Comparison of ENCODE assay signal across 9 cellular contexts in genomic region chr3:27728195-27729087, GRCh38. TPM values are rescaled to one million over a fixed set of nuclear protein-coding genes. Genes with fewer than 3 reads are reported as not detected.
A peak's percentile ranks its signal among the peaks of the same experiment; 100 is the strongest.
DNase-seq lines count a peak whose midpoint lies in the region; ATAC-seq and TF ChIP-seq lines count a peak whose summit lies in the region.
"Had no signal": no experiment of that assay in that cellular context is flagged by ENCODE, and none has a peak within 500 bp of the region (broad histone marks: within the 10 kb centered on the region; RNA-seq: fewer than 3 reads in every experiment).

No MANE protein-coding gene starts in this region.

- no peaks in the 10 kb centered on the region for H3K36me3 Mint-ChIP-seq in activated naive CD8-positive, alpha-beta T cell treated with anti-CD3 and anti-CD28 coated beads, Interleukin-2, amount 50 U/mL, for 24 hours (ENCODE audit: low read depth)

- peaks cover 40% of the 10 kb centered on the region for H3K4me1 Mint-ChIP-seq in activated naive CD8-positive, alpha-beta T cell treated with anti-CD3 and anti-CD28 coated beads, Interleukin-2, amount 50 U/mL, for 24 hours

- no CpG with 5 or more reads among the region's 35 CpGs for WGBS in mesendoderm (ENCODE audit: extremely low coverage, insufficient coverage, low lambda C conversion rate)

- H3K4me3 Mint-ChIP-seq in activated naive CD8-positive, alpha-beta T cell treated with anti-CD3 and anti-CD28 coated beads, Interleukin-2, amount 50 U/mL, for 24 hours, result peak overlapping the region; percentile 34

- no peak overlapping the region for H3K27ac Mint-ChIP-seq in activated naive CD8-positive, alpha-beta T cell treated with anti-CD3 and anti-CD28 coated beads, Interleukin-2, amount 50 U/mL, for 24 hours

- peak overlapping the region; percentile 69 for H3K56ac ChIP-seq in mesendoderm (ENCODE audit: low read length)

- H2BK5ac ChIP-seq in mesendoderm (ENCODE audit: low read length), result peak overlapping the region; percentile 52

- peak overlapping the region; percentile 96 for H3K18ac ChIP-seq in mesendoderm (ENCODE audit: low read length)

- peak; percentile 28 for DNase-seq in activated naive CD8-positive, alpha-beta T cell treated with anti-CD3 and anti-CD28 coated beads, Interleukin-2, amount 50 U/mL, for 24 hours
- peak; percentile 95 for DNase-seq in mesendoderm
- no peak for DNase-seq in OCI-LY7 (ENCODE audit: low spot score)
- no peak for DNase-seq in Ammon's horn (ENCODE audit: low spot score)
- DNase-seq in foreskin melanocyte, result no peak
- no peak for DNase-seq in PC-3

- H3K4me3 ChIP-seq in mesendoderm (ENCODE audit: low read length), result no peak overlapping the region
- H3K4me3 ChIP-seq in OCI-LY7 (ENCODE audit: low read depth, low read length, poor library complexity, severe bottlenecking), result no peak overlapping the region
- no peak overlapping the region for H3K4me3 ChIP-seq in PC-3 (ENCODE audit: low read length)

- H3K27ac ChIP-seq in mesendoderm (ENCODE audit: low read depth, low read length) (peak overlapping the region; percentile 79), OCI-LY7 (ENCODE audit: low read depth, low read length, poor library complexity, severe bottlenecking) (no peak overlapping the region), PC-3 (ENCODE audit: low read length) (no peak overlapping the region)

- intact Hi-C loops in OCI-LY7 (cut with micrococcal nuclease; ENCODE audit: unreplicated experiment) (no loop called here), PC-3 (cut with micrococcal nuclease) (no loop called here)

- no peaks in the 10 kb centered on the region for H4K20me1 ChIP-seq in OCI-LY7 (ENCODE audit: insufficient read depth, low read length)
- no peaks in the 10 kb centered on the region for H4K20me1 ChIP-seq in PC-3 (ENCODE audit: low read length)

- CTCF ChIA-PET in OCI-LY7 (lab: Charles Lee; ENCODE audit: unreplicated experiment) (no interaction called here), PC-3 (lab: Charles Lee) (interaction anchor here (0.7 kb wide), 1 partner anchor 184 kb away, joined by 3 read pairs; no protein-coding TSS in a partner anchor)

- H4K5ac ChIP-seq in mesendoderm (ENCODE audit: low read length), result no peak overlapping the region

- H3K79me1 ChIP-seq in mesendoderm (ENCODE audit: low read length), result no peaks in the 10 kb centered on the region

- H3F3A ChIP-seq in PC-3 (ENCODE audit: low read length, unreplicated experiment), result no peaks in the 10 kb centered on the region

- H3K4ac ChIP-seq in mesendoderm (ENCODE audit: low read depth, low read length), result peak overlapping the region; percentile 81

- peak overlapping the region; percentile 67 for H4K8ac ChIP-seq in mesendoderm (ENCODE audit: low read depth, low read length)

- TF ChIP-seq CTCF in GM12872 (IDR thresholded peaks at IDR 0.05; ENCODE audit: insufficient read depth, low read depth, low read length), result peak; percentile 34; the same call in 1 of the 3 replicates
- no peak for TF ChIP-seq CTCF in OCI-LY7 (conservative IDR thresholded peaks at IDR 0.05; ENCODE audit: low read length)
- TF ChIP-seq CTCF in PC-3 (conservative IDR thresholded peaks at IDR 0.05; ENCODE audit: low read depth, low read length), result no peak

- no peak overlapping the region for H2AK5ac ChIP-seq in mesendoderm (ENCODE audit: low read length)

- H3K79me2 ChIP-seq in mesendoderm (ENCODE audit: control insufficient read depth, insufficient read depth, low read length), result no peaks in the 10 kb centered on the region
- H3K79me2 ChIP-seq in OCI-LY7 (ENCODE audit: insufficient read depth, low read depth, low read length), result no peaks in the 10 kb centered on the region
- H3K79me2 ChIP-seq in PC-3 (ENCODE audit: low read length), result no peaks in the 10 kb centered on the region

- peak overlapping the region; percentile 16 for H3K9ac ChIP-seq in mesendoderm (ENCODE audit: low read length)
- H3K9ac ChIP-seq in PC-3 (ENCODE audit: low read length), result no peak overlapping the region

- H3K9me2 ChIP-seq in OCI-LY7 (ENCODE audit: insufficient read depth, low read length) (no peaks in the 10 kb centered on the region), PC-3 (replicated peaks; ENCODE audit: low read length) (no peaks in the 10 kb centered on the region)

- H3K9me3 ChIP-seq in OCI-LY7 (ENCODE audit: low read length) (no peaks in the 10 kb centered on the region), PC-3 (ENCODE audit: low read length) (no peaks in the 10 kb centered on the region)

- peak overlapping the region; percentile 94 for H2BK120ac ChIP-seq in mesendoderm (ENCODE audit: low read depth, low read length)

- H3K27me3 ChIP-seq in mesendoderm (ENCODE audit: insufficient read depth, low read length, poor library complexity), result no peaks in the 10 kb centered on the region
- peaks cover 50% of the 10 kb centered on the region for H3K27me3 ChIP-seq in PC-3 (ENCODE audit: low read length)

- peaks cover 83% of the 10 kb centered on the region for H3K27me3 Mint-ChIP-seq in activated naive CD8-positive, alpha-beta T cell treated with anti-CD3 and anti-CD28 coated beads, Interleukin-2, amount 50 U/mL, for 24 hours

- POLR2A ChIA-PET in OCI-LY7 (lab: Charles Lee), result no interaction called here
- POLR2A ChIA-PET in PC-3 (lab: Charles Lee; ENCODE audit: unreplicated experiment), result no interaction called here

- H3K4me2 ChIP-seq in mesendoderm (ENCODE audit: low read length) (peak overlapping the region; percentile 30), OCI-LY7 (ENCODE audit: low read length) (no peak overlapping the region), PC-3 (ENCODE audit: low read length) (no peak overlapping the region)

- H3K36me3 ChIP-seq in mesendoderm (ENCODE audit: control insufficient read depth, insufficient read depth, low read length) (no peaks in the 10 kb centered on the region), OCI-LY7 (ENCODE audit: insufficient read depth, low read length) (no peaks in the 10 kb centered on the region), PC-3 (ENCODE audit: low read depth, low read length) (no peaks in the 10 kb centered on the region)

- BruUV-seq in OCI-LY7 (replicated peaks; lab: Mats Ljungman, UMichigan) (no TSS peak), PC-3 (replicated peaks; lab: Mats Ljungman, UMichigan) (no TSS peak)

- H2AFZ ChIP-seq in OCI-LY7 (ENCODE audit: low read length) (no peak overlapping the region), PC-3 (ENCODE audit: low read length) (no peak overlapping the region)

- peak overlapping the region; percentile 60 for H2BK15ac ChIP-seq in mesendoderm (replicated peaks; ENCODE audit: low read depth)

- H3K4me1 ChIP-seq in mesendoderm (ENCODE audit: control insufficient read depth, low read depth, low read length) (peaks cover 14% of the 10 kb centered on the region), OCI-LY7 (ENCODE audit: insufficient read depth, low read length, poor library complexity, severe bottlenecking) (no peaks in the 10 kb centered on the region), PC-3 (ENCODE audit: insufficient read depth, low read length) (no peaks in the 10 kb centered on the region)

- no peaks in the 10 kb centered on the region for H3K9me3 Mint-ChIP-seq in activated naive CD8-positive, alpha-beta T cell treated with anti-CD3 and anti-CD28 coated beads, Interleukin-2, amount 50 U/mL, for 24 hours

- no peak overlapping the region for H3K23ac ChIP-seq in mesendoderm (ENCODE audit: low read length)

- peak; percentile 63 for ATAC-seq in HG02678 (IDR thresholded peaks at IDR 0.05; ENCODE audit: unreplicated experiment)
- ATAC-seq in activated naive CD8-positive, alpha-beta T cell treated with anti-CD3 and anti-CD28 coated beads, Interleukin-2, amount 50 U/mL, for 24 hours, result peak; percentile 67
- no peak for ATAC-seq in PC-3

RNA-seq across cellular contexts. Expression of gene EOMES, which starts 6.3 kb away (rescaled TPM):
- polyA plus RNA-seq in mesendoderm (2013, experiment 1 of 2), result 314 TPM
- 293 TPM for polyA plus RNA-seq in mesendoderm (2013, experiment 2 of 2)
- total RNA-seq in OCI-LY7 (2014; rRNA removed; shearing (Covaris generic)), result not detected in 2 replicates
- total RNA-seq in OCI-LY7 (2022), result not detected in 2 replicates
- 0.29 and 0.47 TPM in 2 replicates for total RNA-seq in PC-3 (2014; rRNA removed)
- total RNA-seq: dermis microvascular lymphatic vessel endothelial cell had no signal

Comparison
In these comparisons a context has a peak if more than half of its experiments do, and no peak if none do; other contexts are left out.
1. DNase-seq: peak in activated naive CD8-positive, alpha-beta T cell treated with anti-CD3 and anti-CD28 coated beads, Interleukin-2, amount 50 U/mL, for 24 hours (single experiment) and mesendoderm (single experiment); none in OCI-LY7 (single experiment), Ammon's horn (single experiment), foreskin melanocyte (single experiment) and PC-3 (single experiment).